In the genomic region with DNA sequence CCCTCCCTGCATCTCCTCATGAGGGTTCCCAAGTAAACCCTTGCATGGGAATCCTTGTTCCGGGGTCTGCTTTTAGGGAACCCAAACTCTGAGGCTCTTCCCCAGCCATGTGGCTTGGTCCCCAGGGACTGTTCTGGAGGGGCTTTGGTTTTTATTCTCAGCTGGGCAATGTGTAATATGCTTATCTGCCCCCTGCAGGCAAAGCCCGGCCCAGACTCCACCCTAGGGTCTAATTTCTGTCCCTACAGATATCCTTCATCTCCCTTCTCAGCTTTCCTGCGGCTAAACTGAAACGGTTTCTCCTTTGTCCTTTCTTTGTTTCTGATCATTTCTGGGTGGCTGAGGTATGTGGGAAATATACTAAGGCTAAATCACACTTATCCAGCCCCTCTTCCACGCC, we compare ENCODE assay signal across 1 cellular context.
TF ChIP-seq lines count a peak whose summit lies in the region.

No MANE protein-coding gene starts in this region.

TF ChIP-seq in K562, 482 proteins besides CTCF, POLR2A, EP300 and RAD21 (continued from another document):
- TF ChIP-seq, protein P1, sequence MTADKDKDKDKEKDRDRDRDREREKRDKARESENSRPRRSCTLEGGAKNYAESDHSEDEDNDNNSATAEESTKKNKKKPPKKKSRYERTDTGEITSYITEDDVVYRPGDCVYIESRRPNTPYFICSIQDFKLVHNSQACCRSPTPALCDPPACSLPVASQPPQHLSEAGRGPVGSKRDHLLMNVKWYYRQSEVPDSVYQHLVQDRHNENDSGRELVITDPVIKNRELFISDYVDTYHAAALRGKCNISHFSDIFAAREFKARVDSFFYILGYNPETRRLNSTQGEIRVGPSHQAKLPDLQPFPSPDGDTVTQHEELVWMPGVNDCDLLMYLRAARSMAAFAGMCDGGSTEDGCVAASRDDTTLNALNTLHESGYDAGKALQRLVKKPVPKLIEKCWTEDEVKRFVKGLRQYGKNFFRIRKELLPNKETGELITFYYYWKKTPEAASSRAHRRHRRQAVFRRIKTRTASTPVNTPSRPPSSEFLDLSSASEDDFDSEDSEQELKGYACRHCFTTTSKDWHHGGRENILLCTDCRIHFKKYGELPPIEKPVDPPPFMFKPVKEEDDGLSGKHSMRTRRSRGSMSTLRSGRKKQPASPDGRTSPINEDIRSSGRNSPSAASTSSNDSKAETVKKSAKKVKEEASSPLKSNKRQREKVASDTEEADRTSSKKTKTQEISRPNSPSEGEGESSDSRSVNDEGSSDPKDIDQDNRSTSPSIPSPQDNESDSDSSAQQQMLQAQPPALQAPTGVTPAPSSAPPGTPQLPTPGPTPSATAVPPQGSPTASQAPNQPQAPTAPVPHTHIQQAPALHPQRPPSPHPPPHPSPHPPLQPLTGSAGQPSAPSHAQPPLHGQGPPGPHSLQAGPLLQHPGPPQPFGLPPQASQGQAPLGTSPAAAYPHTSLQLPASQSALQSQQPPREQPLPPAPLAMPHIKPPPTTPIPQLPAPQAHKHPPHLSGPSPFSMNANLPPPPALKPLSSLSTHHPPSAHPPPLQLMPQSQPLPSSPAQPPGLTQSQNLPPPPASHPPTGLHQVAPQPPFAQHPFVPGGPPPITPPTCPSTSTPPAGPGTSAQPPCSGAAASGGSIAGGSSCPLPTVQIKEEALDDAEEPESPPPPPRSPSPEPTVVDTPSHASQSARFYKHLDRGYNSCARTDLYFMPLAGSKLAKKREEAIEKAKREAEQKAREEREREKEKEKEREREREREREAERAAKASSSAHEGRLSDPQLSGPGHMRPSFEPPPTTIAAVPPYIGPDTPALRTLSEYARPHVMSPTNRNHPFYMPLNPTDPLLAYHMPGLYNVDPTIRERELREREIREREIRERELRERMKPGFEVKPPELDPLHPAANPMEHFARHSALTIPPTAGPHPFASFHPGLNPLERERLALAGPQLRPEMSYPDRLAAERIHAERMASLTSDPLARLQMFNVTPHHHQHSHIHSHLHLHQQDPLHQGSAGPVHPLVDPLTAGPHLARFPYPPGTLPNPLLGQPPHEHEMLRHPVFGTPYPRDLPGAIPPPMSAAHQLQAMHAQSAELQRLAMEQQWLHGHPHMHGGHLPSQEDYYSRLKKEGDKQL (CRISPR knock-in tag; IDR thresholded peaks at IDR 0.05; ENCODE audit: borderline replicate concordance), result no peak
- TF ChIP-seq DMBX1 (CRISPR knock-in tag; IDR thresholded peaks at IDR 0.05; ENCODE audit: borderline replicate concordance), result no peak
- TF ChIP-seq NFIC (IDR thresholded peaks at IDR 0.05), result peak; percentile 66
- TF ChIP-seq, protein P2, sequence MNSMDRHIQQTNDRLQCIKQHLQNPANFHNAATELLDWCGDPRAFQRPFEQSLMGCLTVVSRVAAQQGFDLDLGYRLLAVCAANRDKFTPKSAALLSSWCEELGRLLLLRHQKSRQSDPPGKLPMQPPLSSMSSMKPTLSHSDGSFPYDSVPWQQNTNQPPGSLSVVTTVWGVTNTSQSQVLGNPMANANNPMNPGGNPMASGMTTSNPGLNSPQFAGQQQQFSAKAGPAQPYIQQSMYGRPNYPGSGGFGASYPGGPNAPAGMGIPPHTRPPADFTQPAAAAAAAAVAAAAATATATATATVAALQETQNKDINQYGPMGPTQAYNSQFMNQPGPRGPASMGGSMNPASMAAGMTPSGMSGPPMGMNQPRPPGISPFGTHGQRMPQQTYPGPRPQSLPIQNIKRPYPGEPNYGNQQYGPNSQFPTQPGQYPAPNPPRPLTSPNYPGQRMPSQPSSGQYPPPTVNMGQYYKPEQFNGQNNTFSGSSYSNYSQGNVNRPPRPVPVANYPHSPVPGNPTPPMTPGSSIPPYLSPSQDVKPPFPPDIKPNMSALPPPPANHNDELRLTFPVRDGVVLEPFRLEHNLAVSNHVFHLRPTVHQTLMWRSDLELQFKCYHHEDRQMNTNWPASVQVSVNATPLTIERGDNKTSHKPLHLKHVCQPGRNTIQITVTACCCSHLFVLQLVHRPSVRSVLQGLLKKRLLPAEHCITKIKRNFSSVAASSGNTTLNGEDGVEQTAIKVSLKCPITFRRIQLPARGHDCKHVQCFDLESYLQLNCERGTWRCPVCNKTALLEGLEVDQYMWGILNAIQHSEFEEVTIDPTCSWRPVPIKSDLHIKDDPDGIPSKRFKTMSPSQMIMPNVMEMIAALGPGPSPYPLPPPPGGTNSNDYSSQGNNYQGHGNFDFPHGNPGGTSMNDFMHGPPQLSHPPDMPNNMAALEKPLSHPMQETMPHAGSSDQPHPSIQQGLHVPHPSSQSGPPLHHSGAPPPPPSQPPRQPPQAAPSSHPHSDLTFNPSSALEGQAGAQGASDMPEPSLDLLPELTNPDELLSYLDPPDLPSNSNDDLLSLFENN (IDR thresholded peaks at IDR 0.05; ENCODE audit: low read depth in 2 of 2, low read length in 2 of 2), result peak in 1 of 2 experiments; percentile 72; a peak in 2 of 4 replicates
- TF ChIP-seq NCOA2 (IDR thresholded peaks at IDR 0.05; ENCODE audit: partially characterized antibody in 2 of 2), result peak in 1 of 2 experiments; percentile 17
- peak; percentile 43; the same call in 1 of the 2 replicates for TF ChIP-seq CC2D1A (IDR thresholded peaks at IDR 0.05)
- TF ChIP-seq, protein P3, sequence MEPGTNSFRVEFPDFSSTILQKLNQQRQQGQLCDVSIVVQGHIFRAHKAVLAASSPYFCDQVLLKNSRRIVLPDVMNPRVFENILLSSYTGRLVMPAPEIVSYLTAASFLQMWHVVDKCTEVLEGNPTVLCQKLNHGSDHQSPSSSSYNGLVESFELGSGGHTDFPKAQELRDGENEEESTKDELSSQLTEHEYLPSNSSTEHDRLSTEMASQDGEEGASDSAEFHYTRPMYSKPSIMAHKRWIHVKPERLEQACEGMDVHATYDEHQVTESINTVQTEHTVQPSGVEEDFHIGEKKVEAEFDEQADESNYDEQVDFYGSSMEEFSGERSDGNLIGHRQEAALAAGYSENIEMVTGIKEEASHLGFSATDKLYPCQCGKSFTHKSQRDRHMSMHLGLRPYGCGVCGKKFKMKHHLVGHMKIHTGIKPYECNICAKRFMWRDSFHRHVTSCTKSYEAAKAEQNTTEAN (CRISPR knock-in tag; IDR thresholded peaks at IDR 0.05), result no peak
- peak in 1 of 2 experiments; percentile 61; a peak in 2 of 4 replicates for TF ChIP-seq RCOR1 (IDR thresholded peaks at IDR 0.05; ENCODE audit: borderline replicate concordance in 1 of 2, low read depth in 2 of 2, low read length in 2 of 2)
- peak; percentile 92 for TF ChIP-seq ARID1B (IDR thresholded peaks at IDR 0.05)
- peak; percentile 58; the same call in 1 of the 2 replicates for TF ChIP-seq PML (IDR thresholded peaks at IDR 0.05; ENCODE audit: low read length)
- TF ChIP-seq SOX6 (IDR thresholded peaks at IDR 0.05), result peak; percentile 74
- peak; percentile 94 for TF ChIP-seq CBFA2T3 (IDR thresholded peaks at IDR 0.05)
- TF ChIP-seq KLF16 (IDR thresholded peaks at IDR 0.05), result peak; percentile 84
- TF ChIP-seq SMARCE1 (IDR thresholded peaks at IDR 0.05), result peak; percentile 72
- TF ChIP-seq NCOR1 (IDR thresholded peaks at IDR 0.05), result peak; percentile 88
- peak; percentile 91 for TF ChIP-seq TAL1 (IDR thresholded peaks at IDR 0.05)
- TF ChIP-seq PHB2 (IDR thresholded peaks at IDR 0.05; ENCODE audit: low read depth), result 0 out of 2 replicates have a peak, but pooled peaks have one; percentile 43
- no peak for TF ChIP-seq SMAD3 (CRISPR knock-in tag; conservative IDR thresholded peaks at IDR 0.05)
- TF ChIP-seq DPF2 (IDR thresholded peaks at IDR 0.05), result peak; percentile 84
- no peak for TF ChIP-seq BCOR (IDR thresholded peaks at IDR 0.05)
- TF ChIP-seq MYC (IDR thresholded peaks at IDR 0.05; ENCODE audit: low read depth, low read length), result 0 out of 2 replicates have a peak, but pooled peaks have one; percentile 7
- no peak for TF ChIP-seq MYC (CRISPR knock-in tag; IDR thresholded peaks at IDR 0.05; ENCODE audit: borderline replicate concordance, low read depth)
- peak; percentile 30; the same call in 1 of the 2 replicates for TF ChIP-seq CXXC5 (CRISPR knock-in tag; IDR thresholded peaks at IDR 0.05)
- TF ChIP-seq, protein P4, sequence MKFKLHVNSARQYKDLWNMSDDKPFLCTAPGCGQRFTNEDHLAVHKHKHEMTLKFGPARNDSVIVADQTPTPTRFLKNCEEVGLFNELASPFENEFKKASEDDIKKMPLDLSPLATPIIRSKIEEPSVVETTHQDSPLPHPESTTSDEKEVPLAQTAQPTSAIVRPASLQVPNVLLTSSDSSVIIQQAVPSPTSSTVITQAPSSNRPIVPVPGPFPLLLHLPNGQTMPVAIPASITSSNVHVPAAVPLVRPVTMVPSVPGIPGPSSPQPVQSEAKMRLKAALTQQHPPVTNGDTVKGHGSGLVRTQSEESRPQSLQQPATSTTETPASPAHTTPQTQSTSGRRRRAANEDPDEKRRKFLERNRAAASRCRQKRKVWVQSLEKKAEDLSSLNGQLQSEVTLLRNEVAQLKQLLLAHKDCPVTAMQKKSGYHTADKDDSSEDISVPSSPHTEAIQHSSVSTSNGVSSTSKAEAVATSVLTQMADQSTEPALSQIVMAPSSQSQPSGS (CRISPR knock-in tag; IDR thresholded peaks at IDR 0.05), result no peak
- peak; percentile 35; the same call in 1 of the 2 replicates for TF ChIP-seq NCOA1 (IDR thresholded peaks at IDR 0.05; ENCODE audit: low read depth)
- TF ChIP-seq, protein P5, sequence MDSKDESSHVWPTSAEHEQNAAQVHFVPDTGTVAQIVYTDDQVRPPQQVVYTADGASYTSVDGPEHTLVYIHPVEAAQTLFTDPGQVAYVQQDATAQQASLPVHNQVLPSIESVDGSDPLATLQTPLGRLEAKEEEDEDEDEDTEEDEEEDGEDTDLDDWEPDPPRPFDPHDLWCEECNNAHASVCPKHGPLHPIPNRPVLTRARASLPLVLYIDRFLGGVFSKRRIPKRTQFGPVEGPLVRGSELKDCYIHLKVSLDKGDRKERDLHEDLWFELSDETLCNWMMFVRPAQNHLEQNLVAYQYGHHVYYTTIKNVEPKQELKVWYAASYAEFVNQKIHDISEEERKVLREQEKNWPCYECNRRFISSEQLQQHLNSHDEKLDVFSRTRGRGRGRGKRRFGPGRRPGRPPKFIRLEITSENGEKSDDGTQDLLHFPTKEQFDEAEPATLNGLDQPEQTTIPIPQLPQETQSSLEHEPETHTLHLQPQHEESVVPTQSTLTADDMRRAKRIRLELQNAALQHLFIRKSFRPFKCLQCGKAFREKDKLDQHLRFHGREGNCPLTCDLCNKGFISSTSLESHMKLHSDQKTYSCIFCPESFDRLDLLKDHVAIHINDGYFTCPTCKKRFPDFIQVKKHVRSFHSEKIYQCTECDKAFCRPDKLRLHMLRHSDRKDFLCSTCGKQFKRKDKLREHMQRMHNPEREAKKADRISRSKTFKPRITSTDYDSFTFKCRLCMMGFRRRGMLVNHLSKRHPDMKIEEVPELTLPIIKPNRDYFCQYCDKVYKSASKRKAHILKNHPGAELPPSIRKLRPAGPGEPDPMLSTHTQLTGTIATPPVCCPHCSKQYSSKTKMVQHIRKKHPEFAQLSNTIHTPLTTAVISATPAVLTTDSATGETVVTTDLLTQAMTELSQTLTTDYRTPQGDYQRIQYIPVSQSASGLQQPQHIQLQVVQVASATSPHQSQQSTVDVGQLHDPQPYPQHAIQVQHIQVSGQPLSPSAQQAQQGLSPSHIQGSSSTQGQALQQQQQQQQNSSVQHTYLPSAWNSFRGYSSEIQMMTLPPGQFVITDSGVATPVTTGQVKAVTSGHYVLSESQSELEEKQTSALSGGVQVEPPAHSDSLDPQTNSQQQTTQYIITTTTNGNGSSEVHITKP (IDR thresholded peaks at IDR 0.05; ENCODE audit: partially characterized antibody), result peak; percentile 77
- peak; percentile 36; the same call in 1 of the 2 replicates for TF ChIP-seq SMAD4 (CRISPR knock-in tag; conservative IDR thresholded peaks at IDR 0.05)
- peak; percentile 76 for TF ChIP-seq POLR2AphosphoS5 (IDR thresholded peaks at IDR 0.05; ENCODE audit: control insufficient read depth, insufficient read depth, low read depth, low read length)
- no peak for TF ChIP-seq TEAD2 (tag; IDR thresholded peaks at IDR 0.05)
- peak; percentile 62; the same call in 1 of the 2 replicates for TF ChIP-seq LEF1 (IDR thresholded peaks at IDR 0.05)
- peak in 1 of 2 experiments; percentile 34; a peak in 1 of 4 replicates for TF ChIP-seq HDAC1 (IDR thresholded peaks at IDR 0.05)
- no peak for TF ChIP-seq ZNF134 (CRISPR knock-in tag; conservative IDR thresholded peaks at IDR 0.05)
